Comparison of ENCODE assay signal across 11 cellular contexts in genomic region chr1:93814795-93815737, GRCh38.
DNase-seq lines count a peak whose midpoint lies in the region; ATAC-seq and TF ChIP-seq lines count a peak whose summit lies in the region.
"Had no signal": no experiment of that assay in that cellular context is flagged by ENCODE, and none has a peak within 500 bp of the region (broad histone marks: within the 10 kb centered on the region; RNA-seq: fewer than 3 reads in every experiment).

No MANE protein-coding gene starts in this region.

- CTCF ChIA-PET in activated B cell treated with CpG ODN at 0.5 μM for 24 hours (lab: Charles Lee) = interaction anchor here (0.7 to 13.4 kb wide), 21 partner anchors 11 to 511 kb away, joined by 3 to 458 read pairs (median 9); partner anchors contain the start of gene BCAR3

- ATAC-seq in activated B cell treated with CpG ODN at 0.5 μM for 24 hours (ENCODE audit: low read depth) (no peak), Right ventricle myocardium inferior (no peak)

- peak overlapping the region; percentile 7; the same call in 1 of the 2 replicates for H3K9ac ChIP-seq in iPS-20b (ENCODE audit: low read depth, low read length)

- peaks cover 22% of the 10 kb centered on the region for H3K4me1 ChIP-seq in iPS-20b (ENCODE audit: insufficient read depth, low read length)

- H3K36me3 Mint-ChIP-seq in activated B cell treated with CpG ODN at 0.5 μM for 24 hours (ENCODE audit: low read depth) = no peaks in the 10 kb centered on the region
- H3K36me3 Mint-ChIP-seq: IgD-negative memory B cell had no signal

- no peak overlapping the region for H3K4me3 ChIP-seq in iPS-20b (ENCODE audit: low read length)

- H3K9me3 Mint-ChIP-seq in activated B cell treated with CpG ODN at 0.5 μM for 24 hours = no peaks in the 10 kb centered on the region
- H3K9me3 Mint-ChIP-seq: activated CD8-positive, alpha-beta T cell treated with anti-CD3 and anti-CD28 coated beads for 36 hours; IgD-negative memory B cell had no signal

- TF ChIP-seq CTCF in activated B cell treated with CpG ODN at 0.5 μM for 24 hours (IDR thresholded peaks at IDR 0.05) = no peak

- H3K27me3 ChIP-seq in iPS-20b (ENCODE audit: insufficient read depth, low read length) = no peaks in the 10 kb centered on the region

- intact Hi-C loops in activated B cell treated with CpG ODN at 0.5 μM for 24 hours (cut with micrococcal nuclease) (loop anchor here (1.0 kb wide), 8 partner anchors 29 to 511 kb away; no protein-coding TSS in a partner anchor), Right ventricle myocardium inferior (cut with DNase I) (loop anchor here (1.0 to 5.0 kb wide), 4 partner anchors 63 to 378 kb away; partner anchors contain the start of gene BCAR3)

- H3K27me3 Mint-ChIP-seq in activated B cell treated with CpG ODN at 0.5 μM for 24 hours = no peaks in the 10 kb centered on the region
- H3K27me3 Mint-ChIP-seq: activated CD8-positive, alpha-beta T cell treated with anti-CD3 and anti-CD28 coated beads for 36 hours; IgD-negative memory B cell had no signal

- no peak overlapping the region for H3K27ac ChIP-seq in iPS-20b (ENCODE audit: low read length)

- H3K36me3 ChIP-seq in iPS-20b (ENCODE audit: insufficient read depth, low read depth, low read length) = no peaks in the 10 kb centered on the region

- peaks cover 16% of the 10 kb centered on the region for H3K4me1 Mint-ChIP-seq in activated B cell treated with CpG ODN at 0.5 μM for 24 hours

- POLR2A ChIA-PET in activated B cell treated with CpG ODN at 0.5 μM for 24 hours (lab: Charles Lee) = interaction anchor here (1.3 to 1.6 kb wide), 2 partner anchors 31 to 186 kb away, joined by 3 to 13 read pairs; no protein-coding TSS in a partner anchor

- DNase-seq in Ammon's horn (ENCODE audit: low spot score) = peak; percentile 39
- peak; percentile 57 for DNase-seq in NCI-H2107 (lab: John Stamatoyannopoulos, UW)
- DNase-seq in activated B cell treated with CpG ODN at 0.5 μM for 24 hours = no peak
- DNase-seq in UCSD-AML1 (lab: John Stamatoyannopoulos, UW; ENCODE audit: unreplicated experiment) = no peak
- DNase-seq in stimulated activated CD4-positive, alpha-beta T cell treated with anti-CD3 and anti-CD28 coated beads, Interleukin-4, amount 100 ng/mL, for 1 hour = no peak
- no peak for DNase-seq in activated CD4-positive, CD25-positive, alpha-beta regulatory T cell (lab: John Stamatoyannopoulos, UW)
- no peak for DNase-seq in Right ventricle myocardium inferior (ENCODE audit: missing footprints)
- DNase-seq: activated CD8-positive, alpha-beta T cell treated with anti-CD3 and anti-CD28 coated beads for 36 hours; NCI-H1694 had no signal

- H3K27ac Mint-ChIP-seq in activated B cell treated with CpG ODN at 0.5 μM for 24 hours = peak overlapping the region; percentile 15
- H3K27ac Mint-ChIP-seq: activated CD8-positive, alpha-beta T cell treated with anti-CD3 and anti-CD28 coated beads for 36 hours had no signal

- no peaks in the 10 kb centered on the region for H3K9me3 ChIP-seq in iPS-20b (ENCODE audit: insufficient read depth, low read depth, low read length)

- H3K4me3 Mint-ChIP-seq in activated B cell treated with CpG ODN at 0.5 μM for 24 hours = no peak overlapping the region
- H3K4me3 Mint-ChIP-seq: activated CD8-positive, alpha-beta T cell treated with anti-CD3 and anti-CD28 coated beads for 36 hours; IgD-negative memory B cell had no signal

Comparison
In these comparisons a context has a peak if more than half of its experiments do, and no peak if none do; other contexts are left out.
1. DNase-seq: peak in Ammon's horn (single experiment) and NCI-H2107 (single experiment); none in activated B cell treated with CpG ODN at 0.5 μM for 24 hours (single experiment), UCSD-AML1 (single experiment), stimulated activated CD4-positive, alpha-beta T cell treated with anti-CD3 and anti-CD28 coated beads, Interleukin-4, amount 100 ng/mL, for 1 hour (single experiment), activated CD4-positive, CD25-positive, alpha-beta regulatory T cell (0 of 4) and Right ventricle myocardium inferior (single experiment).